Comparison of ENCODE assay signal across 16 cellular contexts in genomic region chr4:76447326-76447954, GRCh38. TPM values are rescaled to one million over a fixed set of nuclear protein-coding genes. Genes with fewer than 3 reads are reported as not detected.
DNase-seq lines count a peak whose midpoint lies in the region; ATAC-seq and TF ChIP-seq lines count a peak whose summit lies in the region.
"Had no signal": no experiment of that assay in that cellular context is flagged by ENCODE, and none has a peak within 500 bp of the region (broad histone marks: within the 10 kb centered on the region; RNA-seq: fewer than 3 reads in every experiment).

No MANE protein-coding gene starts in this region.

- ATAC-seq in right cardiac atrium (peak; percentile 25 to 55), HG02623 (IDR thresholded peaks at IDR 0.05; ENCODE audit: unreplicated experiment) (no peak)
- ATAC-seq: activated T-cell treated with anti-CD3 and anti-CD28 coated beads, Interleukin-2, amount 50 U/mL, for 72 hours; pancreas had no signal

- H3K4me3 ChIP-seq in right cardiac atrium (ENCODE audit: low read length): no peak overlapping the region
- no peak overlapping the region for H3K4me3 ChIP-seq in right atrium auricular region
- H3K4me3 ChIP-seq in mesodermal cell (ENCODE audit: extremely low read depth, insufficient read depth, low read length, poor library complexity, severe bottlenecking): no peak overlapping the region
- no peak overlapping the region for H3K4me3 ChIP-seq in spleen
- H3K4me3 ChIP-seq: adrenal gland, pancreas, PC-9 had no signal

- H3K36me3 ChIP-seq in right atrium auricular region (no peaks in the 10 kb centered on the region), mesodermal cell (ENCODE audit: control insufficient read depth, insufficient read depth, low read length) (no peaks in the 10 kb centered on the region), spleen (no peaks in the 10 kb centered on the region)
- H3K36me3 ChIP-seq: adrenal gland, pancreas had no signal

- H3K27me3 ChIP-seq in right cardiac atrium (ENCODE audit: control insufficient read depth, insufficient read depth) (no peaks in the 10 kb centered on the region), right atrium auricular region (no peaks in the 10 kb centered on the region), spleen (replicated peaks in 1 of 7) (no peaks in the 10 kb centered on the region)
- H3K27me3 ChIP-seq: adrenal gland, pancreas had no signal

- TF ChIP-seq POLR2A in spleen (IDR thresholded peaks at IDR 0.05): no peak

- DNase-seq in right cardiac atrium (no peak), right atrium auricular region (ENCODE audit: low spot score) (no peak), dermis microvascular lymphatic vessel endothelial cell (ENCODE audit: low read depth in 2 of 2) (peak; percentile 12 to 77), 8988T (no peak), NCI-H1436 (lab: John Stamatoyannopoulos, UW) (no peak), spleen (no peak)
- DNase-seq: activated T-cell treated with anti-CD3 and anti-CD28 coated beads, Interleukin-2, amount 50 U/mL, for 72 hours; adrenal gland; CD4-positive, CD25-positive, alpha-beta regulatory T cell; NCI-H1930; NCI-H526 treated with DMSO at 0.1 percent for 48 hours; pancreas; PC-9 had no signal

- H3K9me3 ChIP-seq in right cardiac atrium (ENCODE audit: control insufficient read depth, low read length) (no peaks in the 10 kb centered on the region), right atrium auricular region (no peaks in the 10 kb centered on the region), mesodermal cell (ENCODE audit: control insufficient read depth, low read length) (no peaks in the 10 kb centered on the region), spleen (no peaks in the 10 kb centered on the region)
- H3K9me3 ChIP-seq: adrenal gland, pancreas had no signal

- intact Hi-C loops in right cardiac atrium (cut with DNase I) (no loop called here), spleen (cut with DNase I; ENCODE audit: low total_unique reads) (no loop called here)

- TF ChIP-seq CTCF in right atrium auricular region (IDR thresholded peaks at IDR 0.05): no peak
- no peak for TF ChIP-seq CTCF in spleen (IDR thresholded peaks at IDR 0.05 in 8 of 11, conservative IDR thresholded peaks at IDR 0.05 in 3 of 11)

- H3K27ac ChIP-seq in right cardiac atrium (ENCODE audit: low read length): no peak overlapping the region
- H3K27ac ChIP-seq in right atrium auricular region: no peak overlapping the region
- peak overlapping the region; percentile 87 for H3K27ac ChIP-seq in mesodermal cell (ENCODE audit: low read depth, low read length, severe bottlenecking)
- H3K27ac ChIP-seq in spleen: no peak overlapping the region
- H3K27ac ChIP-seq: adrenal gland, PC-9 had no signal

- no peaks in the 10 kb centered on the region for H3K4me1 ChIP-seq in right cardiac atrium (ENCODE audit: control insufficient read depth, insufficient read depth, low read length)
- no peaks in the 10 kb centered on the region for H3K4me1 ChIP-seq in right atrium auricular region
- H3K4me1 ChIP-seq in mesodermal cell (ENCODE audit: control insufficient read depth, insufficient read depth, low read length, poor library complexity, severe bottlenecking): peaks cover 18% of the 10 kb centered on the region
- no peaks in the 10 kb centered on the region for H3K4me1 ChIP-seq in spleen
- H3K4me1 ChIP-seq: adrenal gland had no signal

- 20% methylated on average over 1 of the region's 1 CpG for WGBS in right cardiac atrium
- WGBS in mesodermal cell (ENCODE audit: insufficient coverage in 2 of 2), 2 experiments: 75% methylated on average over 1 of the region's 1 CpG; no CpG with 5 or more reads in 1 of the 2 experiments
- WGBS in spleen, 5 donors: 50 to 62% (median 57%) methylated on average over 1 of the region's 1 CpG

RNA-seq across cellular contexts. Expression of gene SHROOM3, which starts 12.4 kb away (rescaled TPM):
- total RNA-seq in right cardiac atrium (10 to 100 TPM; 10.8 to 11.8 (median 11.1) TPM), right atrium auricular region (10 to 100 TPM; 30.6 to 30.9 TPM), dermis microvascular lymphatic vessel endothelial cell (0.13 TPM in 2 replicates), spleen (10 to 100 TPM in 4 of 7 donors, 1 to 10 TPM in 3; 6.9 to 23.9 (median 11.8) TPM)
- polyA plus RNA-seq in right cardiac atrium (4.6 TPM), spleen (1 to 10 TPM in 1 of 3 donors, under 1 TPM in 2; 0.37 to 1.2 (median 0.44) TPM)
- polyA plus RNA-seq in mesodermal cell (2013, experiment 1 of 2): 20.0 TPM
- polyA plus RNA-seq in mesodermal cell (2013, experiment 2 of 2): 15.0 TPM
- total RNA-seq: CD4-positive, CD25-positive, alpha-beta regulatory T cell had no signal
- polyA plus RNA-seq: CD4-positive, CD25-positive, alpha-beta regulatory T cell had no signal

RNA-seq across cellular contexts. Expression of gene CCDC158, which starts 26.5 kb away (rescaled TPM):
- total RNA-seq in right cardiac atrium: 1 to 10 TPM in 3 of 4 donors, under 1 TPM in 1; 0.92 to 2.0 (median 1.6) TPM
- polyA plus RNA-seq in right cardiac atrium: 0.07 TPM
- under 1 TPM; 0.19 to 0.79 TPM for total RNA-seq in right atrium auricular region
- total RNA-seq in dermis microvascular lymphatic vessel endothelial cell: not detected in 2 replicates
- polyA plus RNA-seq in mesodermal cell (2013, experiment 1 of 2): not detected
- polyA plus RNA-seq in mesodermal cell (2013, experiment 2 of 2): not detected
- under 1 TPM in 5 of 7 donors, not detected in 2; 0.10 to 0.24 (median 0.20) TPM for total RNA-seq in spleen
- under 1 TPM in 1 of 3 donors, not detected in 2; 0.02 TPM for polyA plus RNA-seq in spleen
- total RNA-seq: A172; activated T-cell treated with anti-CD3 and anti-CD28 coated beads, Interleukin-2, amount 50 U/mL, for 72 hours; CD4-positive, CD25-positive, alpha-beta regulatory T cell; PC-9 had no signal
- polyA plus RNA-seq: CD4-positive, CD25-positive, alpha-beta regulatory T cell had no signal

Comparison
In these comparisons a context has a peak if more than half of its experiments do, and no peak if none do; other contexts are left out.
1. DNase-seq: peak in dermis microvascular lymphatic vessel endothelial cell (2 of 2); none in right cardiac atrium (0 of 3), right atrium auricular region (single experiment), 8988T (single experiment), NCI-H1436 (single experiment) and spleen (single experiment).